In genomic region chrX:113260474-113260873, GRCh38 we compare ENCODE assay signal across 13 cellular contexts.
A peak's percentile ranks its signal among the peaks of the same experiment; 100 is the strongest.
DNase-seq lines count a peak whose midpoint lies in the region; ATAC-seq and TF ChIP-seq lines count a peak whose summit lies in the region.
"Had no signal": no experiment of that assay in that cellular context is flagged by ENCODE, and none has a peak within 500 bp of the region (broad histone marks: within the 10 kb centered on the region; RNA-seq: fewer than 3 reads in every experiment).

No MANE protein-coding gene starts in this region.

- H2AFZ ChIP-seq in Karpas-422 (ENCODE audit: low read length): no peak overlapping the region
- H2AFZ ChIP-seq in mammary epithelial cell (ENCODE audit: low read depth, low read length): no peak overlapping the region

- H3K9me3 Mint-ChIP-seq in CD4-positive, alpha-beta T cell: no peaks in the 10 kb centered on the region
- H3K9me3 Mint-ChIP-seq: stimulated activated naive CD8-positive, alpha-beta T cell treated with anti-CD3 and anti-CD28 coated beads, Interleukin-15, Interleukin-2, amounts not matched to agents 100 ng/mL and 50 ng/mL, for 24 hours had no signal

- no peaks in the 10 kb centered on the region for H3K79me2 ChIP-seq in Karpas-422 (ENCODE audit: low read length)
- no peaks in the 10 kb centered on the region for H3K79me2 ChIP-seq in mammary epithelial cell (ENCODE audit: insufficient read depth, low read length)

- no peak overlapping the region for H3K27ac Mint-ChIP-seq in CD4-positive, alpha-beta T cell
- H3K27ac Mint-ChIP-seq: stimulated activated naive CD8-positive, alpha-beta T cell treated with anti-CD3 and anti-CD28 coated beads, Interleukin-15, Interleukin-2, amounts not matched to agents 100 ng/mL and 50 ng/mL, for 24 hours had no signal

- no TSS peak for BruUV-seq in mammary epithelial cell (replicated peaks; lab: Mats Ljungman, UMichigan)

- no peak overlapping the region for H3K4me3 ChIP-seq in Karpas-422 (ENCODE audit: low read length)
- no peak overlapping the region for H3K4me3 ChIP-seq in mammary epithelial cell (replicated peaks in 1 of 3; ENCODE audit: insufficient read depth in 1 of 3, low read depth in 2 of 3, low read length in 3 of 3)
- H3K4me3 ChIP-seq in right lobe of liver: no peak overlapping the region
- H3K4me3 ChIP-seq: SJCRH30 had no signal

- H3K27me3 ChIP-seq in Karpas-422 (ENCODE audit: low read length) (no peaks in the 10 kb centered on the region), mammary epithelial cell (ENCODE audit: insufficient read depth, low read length) (peaks cover 4% of the 10 kb centered on the region), right lobe of liver (peaks cover 0 to 2% of the 10 kb centered on the region in 2 donors)
- H3K27me3 ChIP-seq in CD4-positive, alpha-beta T cell (ENCODE audit: control insufficient read depth, insufficient read depth, low read length): no peaks in the 10 kb centered on the region
- H3K27me3 ChIP-seq: SJCRH30 had no signal

- H3K36me3 Mint-ChIP-seq in CD4-positive, alpha-beta T cell (ENCODE audit: low read depth): no peaks in the 10 kb centered on the region

- CTCF ChIA-PET in mammary epithelial cell (lab: Charles Lee; ENCODE audit: low non-redundant PET): no interaction called here
- CTCF ChIA-PET in CD4-positive, alpha-beta T cell (lab: Charles Lee): no interaction called here

- no peak for TF ChIP-seq POLR2A in right lobe of liver (IDR thresholded peaks at IDR 0.05)

- no peaks in the 10 kb centered on the region for H4K20me1 ChIP-seq in Karpas-422 (ENCODE audit: insufficient read depth, low read depth, low read length)
- H4K20me1 ChIP-seq in mammary epithelial cell (ENCODE audit: insufficient read depth, low read length): no peaks in the 10 kb centered on the region

- H3K4me1 Mint-ChIP-seq in CD4-positive, alpha-beta T cell (ENCODE audit: low read depth): no peaks in the 10 kb centered on the region

- H3K4me1 ChIP-seq in Karpas-422 (ENCODE audit: low read length) (no peaks in the 10 kb centered on the region), mammary epithelial cell (ENCODE audit: insufficient read depth, low read length) (no peaks in the 10 kb centered on the region), right lobe of liver (no peaks in the 10 kb centered on the region)
- H3K4me1 ChIP-seq: SJCRH30 had no signal

- H3K9ac ChIP-seq in Karpas-422 (ENCODE audit: low read length) (no peak overlapping the region), mammary epithelial cell (ENCODE audit: insufficient read depth, low read length) (no peak overlapping the region)

- H3K27me3 Mint-ChIP-seq in CD4-positive, alpha-beta T cell: no peaks in the 10 kb centered on the region
- H3K27me3 Mint-ChIP-seq: stimulated activated naive CD8-positive, alpha-beta T cell treated with anti-CD3 and anti-CD28 coated beads, Interleukin-15, Interleukin-2, amounts not matched to agents 100 ng/mL and 50 ng/mL, for 24 hours had no signal

- intact Hi-C loops in mammary epithelial cell (cut with micrococcal nuclease) (no loop called here), right lobe of liver (cut with DNase I) (no loop called here)
- intact Hi-C loops in CD4-positive, alpha-beta T cell (cut with DNase I, micrococcal nuclease): no loop called here

- POLR2A ChIA-PET in CD4-positive, alpha-beta T cell (lab: Charles Lee): no interaction called here

- in situ Hi-C loops in mammary epithelial cell (cut with MboI; ENCODE audit: low sequenced_read_pairs in 2 of 2): no loop called here

- H3K27ac ChIP-seq in Karpas-422 (ENCODE audit: low read length) (no peak overlapping the region), mammary epithelial cell (ENCODE audit: insufficient read depth, low read depth, low read length) (no peak overlapping the region), right lobe of liver (no peak overlapping the region)
- no peak overlapping the region for H3K27ac ChIP-seq in CD4-positive, alpha-beta T cell (ENCODE audit: low read depth, low read length)
- H3K27ac ChIP-seq: SJCRH30 had no signal

- H3K36me3 ChIP-seq in Karpas-422 (ENCODE audit: insufficient read depth, low read length) (no peaks in the 10 kb centered on the region), mammary epithelial cell (ENCODE audit: insufficient read depth, low read length) (no peaks in the 10 kb centered on the region), right lobe of liver (no peaks in the 10 kb centered on the region)
- H3K36me3 ChIP-seq: SJCRH30 had no signal

- dilution Hi-C loops in mammary epithelial cell (cut with HindIII; ENCODE audit: low sequenced_read_pairs): no loop called here

- 54% methylated on average over 3 of the region's 3 CpGs for WGBS in mammary epithelial cell (ENCODE audit: low coverage, missing lambda C conversion rate)
- WGBS in right lobe of liver (ENCODE audit: insufficient coverage, low coverage, low lambda C conversion rate, missing lambda C conversion rate): 33% methylated on average over 3 of the region's 3 CpGs

- H3K9me2 ChIP-seq in Karpas-422 (replicated peaks; ENCODE audit: insufficient read depth, low read length): no peaks in the 10 kb centered on the region

- H3K4me2 ChIP-seq in Karpas-422 (ENCODE audit: low read depth, low read length, poor library complexity, severe bottlenecking) (no peak overlapping the region), mammary epithelial cell (ENCODE audit: insufficient read depth, low read depth, low read length) (no peak overlapping the region)

- H3K9me3 ChIP-seq in Karpas-422 (ENCODE audit: low read length) (no peaks in the 10 kb centered on the region), mammary epithelial cell (replicated peaks; ENCODE audit: insufficient read depth, low read length) (no peaks in the 10 kb centered on the region), right lobe of liver (no peaks in the 10 kb centered on the region)
- H3K9me3 ChIP-seq in CD4-positive, alpha-beta T cell (ENCODE audit: control insufficient read depth, low read length): no peaks in the 10 kb centered on the region
- H3K9me3 ChIP-seq: SJCRH30 had no signal

- H3K4me3 Mint-ChIP-seq in CD4-positive, alpha-beta T cell: no peak overlapping the region
- H3K4me3 Mint-ChIP-seq: stimulated activated naive CD8-positive, alpha-beta T cell treated with anti-CD3 and anti-CD28 coated beads, Interleukin-15, Interleukin-2, amounts not matched to agents 100 ng/mL and 50 ng/mL, for 24 hours had no signal

- DNase-seq in Karpas-422 (peak; percentile 44), mammary epithelial cell (no peak), right lobe of liver (no peak), HPDE6-E6E7 (ENCODE audit: extremely low spot score) (no peak), activated gamma-delta T cell (lab: John Stamatoyannopoulos, UW) (no peak)
- no peak for DNase-seq in stimulated activated CD4-positive, alpha-beta T cell treated with anti-CD3 and anti-CD28 coated beads, Interleukin-15, amount 100 ng/mL, for 24 hours
- no peak for DNase-seq in CD4-positive, alpha-beta T cell
- DNase-seq: activated CD4-positive, CD25-positive, alpha-beta regulatory T cell; NCI-H2171 treated with DMSO at 0.1 percent for 48 hours; occipital lobe had no signal

- peak; percentile 57 for ATAC-seq in GM18909 (IDR thresholded peaks at IDR 0.05; ENCODE audit: poor library complexity, unreplicated experiment)
- peak in 1 of 4 donors; percentile 20 for ATAC-seq in right lobe of liver
- ATAC-seq in CD4-positive, alpha-beta T cell (ENCODE audit: poor library complexity): no peak

- TF ChIP-seq CTCF in mammary epithelial cell (conservative IDR thresholded peaks at IDR 0.05 in 1 of 2, IDR thresholded peaks at IDR 0.05 in 1 of 2; ENCODE audit: extremely low read depth in 1 of 2, insufficient read depth in 1 of 2, low read depth in 1 of 2, low read length in 2 of 2) (peak; percentile 9 to 17), right lobe of liver (IDR thresholded peaks at IDR 0.05) (peak; percentile 11 to 21 (median 20))
- TF ChIP-seq CTCF in CD4-positive, alpha-beta T cell (IDR thresholded peaks at IDR 0.05): no peak
